ENCODE assay signal across 7 cellular contexts in genomic region chr4:38782452-38783108, GRCh38.
DNase-seq lines count a peak whose midpoint lies in the region; ATAC-seq and TF ChIP-seq lines count a peak whose summit lies in the region.

TLR10 (minus strand) TSS chr4:38782990; CDS start chr4:38775590, 7,400 bp downstream.

- peak within 1 kb of the TSS; percentile 62 for H3K4me3 ChIP-seq in GM06990 (replicated peaks; ENCODE audit: low read depth, low read length)

- no peaks in the 10 kb centered on the region for H3K9me3 Mint-ChIP-seq in stimulated activated effector memory CD8-positive, alpha-beta T cell treated with anti-CD3 and anti-CD28 coated beads, Interleukin-12 subunit alpha, Interleukin-12 subunit beta, amount 100 ng/mL, for 72 hours

- peak; percentile 64 for TF ChIP-seq CTCF in GM06990 (IDR thresholded peaks at IDR 0.05; ENCODE audit: insufficient read depth, low read length, poor library complexity, severe bottlenecking)
- peak; percentile 41 for TF ChIP-seq CTCF in GM20000 (IDR thresholded peaks at IDR 0.05; ENCODE audit: extremely low read depth, missing control alignments)

- peak within 1 kb of the TSS; percentile 32 for H3K27ac Mint-ChIP-seq in stimulated activated effector memory CD8-positive, alpha-beta T cell treated with anti-CD3 and anti-CD28 coated beads, Interleukin-12 subunit alpha, Interleukin-12 subunit beta, amount 100 ng/mL, for 72 hours

- DNase-seq in GM06990 (ENCODE audit: extremely low read depth, insufficient read length) (peak; percentile 58), GM20000 (ENCODE audit: low spot score) (peak; percentile 54), NOMO-1 treated with DMSO at 0.1 percent for 48 hours (lab: John Stamatoyannopoulos, UW; ENCODE audit: unreplicated experiment) (peak; percentile 58), astrocyte of the hippocampus (ENCODE audit: low read depth, low spot score) (peak; percentile 65), iPS-NIHi11 (ENCODE audit: low spot score) (peak; percentile 63)
- peak in 1 of 2 donors; percentile 64 for DNase-seq in stimulated activated effector memory CD8-positive, alpha-beta T cell treated with anti-CD3 and anti-CD28 coated beads, Interleukin-12 subunit alpha, Interleukin-12 subunit beta, amount 100 ng/mL, for 72 hours (ENCODE audit: low spot score in 2 of 2)

- H3K4me1 Mint-ChIP-seq in stimulated activated effector memory CD8-positive, alpha-beta T cell treated with anti-CD3 and anti-CD28 coated beads, Interleukin-12 subunit alpha, Interleukin-12 subunit beta, amount 100 ng/mL, for 72 hours: no peaks in the 10 kb centered on the region

- H3K36me3 Mint-ChIP-seq in stimulated activated effector memory CD8-positive, alpha-beta T cell treated with anti-CD3 and anti-CD28 coated beads, Interleukin-12 subunit alpha, Interleukin-12 subunit beta, amount 100 ng/mL, for 72 hours: no peaks in the 10 kb centered on the region

- no peaks in the 10 kb centered on the region for H3K27me3 ChIP-seq in GM06990 (replicated peaks; ENCODE audit: control insufficient read depth, insufficient read depth, low read length)

- peak; percentile 49 for ATAC-seq in HG03558 (IDR thresholded peaks at IDR 0.05; ENCODE audit: extremely low read depth, unreplicated experiment)
- peak; percentile 56 for ATAC-seq in stimulated activated effector memory CD8-positive, alpha-beta T cell treated with anti-CD3 and anti-CD28 coated beads, Interleukin-12 subunit alpha, Interleukin-12 subunit beta, amount 100 ng/mL, for 72 hours

- H3K4me3 Mint-ChIP-seq in stimulated activated effector memory CD8-positive, alpha-beta T cell treated with anti-CD3 and anti-CD28 coated beads, Interleukin-12 subunit alpha, Interleukin-12 subunit beta, amount 100 ng/mL, for 72 hours: peak within 1 kb of the TSS; percentile 18

- peaks cover 6% of the 10 kb centered on the region for H3K36me3 ChIP-seq in GM06990 (ENCODE audit: control insufficient read depth, insufficient read depth, low read length)
